Comparison of ENCODE assay signal across 20 cellular contexts in genomic region chr10:131974034-131974817, GRCh38. TPM values are rescaled to one million over a fixed set of nuclear protein-coding genes. Genes with fewer than 3 reads are reported as not detected.
DNase-seq lines count a peak whose midpoint lies in the region; ATAC-seq and TF ChIP-seq lines count a peak whose summit lies in the region.
"Had no signal": no experiment of that assay in that cellular context is flagged by ENCODE, and none has a peak within 500 bp of the region (broad histone marks: within the 10 kb centered on the region; RNA-seq: fewer than 3 reads in every experiment).

No MANE protein-coding gene starts in this region.

- H4K20me1 ChIP-seq in BLaER1, result peaks cover 100% of the 10 kb centered on the region

- no peak for TF ChIP-seq EP300 in stomach (IDR thresholded peaks at IDR 0.05)

- POLR2A ChIA-PET in CD4-positive, alpha-beta memory T cell (lab: Charles Lee; ENCODE audit: partially characterized antibody), result interaction anchor here (0.6 to 2.5 kb wide), 4 partner anchors 8 to 1399 kb away, joined by 3 to 21 read pairs (median 4); partner anchors contain the start of genes BNIP3 and PPP2R2D
- POLR2A ChIA-PET in naive thymus-derived CD4-positive, alpha-beta T cell (lab: Charles Lee), result interaction anchor here (0.6 to 2.9 kb wide), 9 partner anchors 8 to 74 kb away, joined by 3 to 34 read pairs (median 4); partner anchors contain the start of genes BNIP3 and PPP2R2D

- H3K36me3 ChIP-seq in BLaER1 (peaks cover 60% of the 10 kb centered on the region), aorta (ENCODE audit: control insufficient read depth in 1 of 2, insufficient read depth in 2 of 2, low read length in 1 of 2) (peaks cover 0 to 1% of the 10 kb centered on the region in 2 donors), stomach (peaks cover 24 to 42% (median 39%) of the 10 kb centered on the region in 4 donors), endodermal cell (ENCODE audit: control insufficient read depth, insufficient read depth, low read length) (peaks cover 87% of the 10 kb centered on the region)
- peaks cover 4% of the 10 kb centered on the region for H3K36me3 ChIP-seq in CD4-positive, alpha-beta memory T cell (ENCODE audit: insufficient read depth, low read length)
- H3K36me3 ChIP-seq in naive thymus-derived CD4-positive, alpha-beta T cell (ENCODE audit: control insufficient read depth in 2 of 3, insufficient read depth in 3 of 3, low read length in 3 of 3), result peaks cover 0 to 25% (median 4%) of the 10 kb centered on the region in 3 experiments

- intact Hi-C loops in CD4-positive, alpha-beta memory T cell (cut with micrococcal nuclease), result no loop called here
- intact Hi-C loops in naive thymus-derived CD4-positive, alpha-beta T cell (cut with micrococcal nuclease), result no loop called here
- intact Hi-C loops in aorta (cut with DNase I) (no loop called here), stomach (cut with DNase I; ENCODE audit: low total_unique reads) (no loop called here)

- H3K27ac ChIP-seq in BLaER1, result peak overlapping the region; percentile 83
- H3K27ac ChIP-seq in CD4-positive, alpha-beta memory T cell (ENCODE audit: low read depth, low read length), result peak overlapping the region; percentile 49
- H3K27ac ChIP-seq in naive thymus-derived CD4-positive, alpha-beta T cell (ENCODE audit: low read depth, low read length), result peak overlapping the region; percentile 67
- no peak overlapping the region for H3K27ac ChIP-seq in aorta (ENCODE audit: low read depth in 1 of 2, low read length in 2 of 2)
- H3K27ac ChIP-seq in stomach, result no peak overlapping the region
- H3K27ac ChIP-seq in endodermal cell (ENCODE audit: low read depth, low read length), result no peak overlapping the region
- H3K27ac ChIP-seq: upper lobe of right lung had no signal

- H3K27ac Mint-ChIP-seq in CD4-positive, alpha-beta memory T cell, result peak overlapping the region; percentile 80 to 95 (median 89)
- peak overlapping the region; percentile 80 for H3K27ac Mint-ChIP-seq in activated naive CD8-positive, alpha-beta T cell treated with anti-CD3 and anti-CD28 coated beads for 36 hours
- peak overlapping the region; percentile 89 to 97 (median 96) for H3K27ac Mint-ChIP-seq in naive thymus-derived CD4-positive, alpha-beta T cell
- no peak overlapping the region for H3K27ac Mint-ChIP-seq in endodermal cell
- H3K27ac Mint-ChIP-seq: stimulated activated memory B cell treated with anti-CD40 and anti-IgM and Interleukin-4, amounts not matched to agents 10 μg/mL and 1 μg/mL and 100 μg/mL, for 72 hours had no signal

- H3K36me3 Mint-ChIP-seq in CD4-positive, alpha-beta memory T cell, result peaks cover 23 to 27% of the 10 kb centered on the region in 2 donors
- peaks cover 52% of the 10 kb centered on the region for H3K36me3 Mint-ChIP-seq in activated naive CD8-positive, alpha-beta T cell treated with anti-CD3 and anti-CD28 coated beads for 36 hours
- peaks cover 0 to 52% (median 17%) of the 10 kb centered on the region in 5 donors for H3K36me3 Mint-ChIP-seq in naive thymus-derived CD4-positive, alpha-beta T cell
- H3K36me3 Mint-ChIP-seq in endodermal cell (ENCODE audit: low read depth), result peaks cover 81% of the 10 kb centered on the region

- peak overlapping the region in 7 of 8 donors; percentile 13 to 93 (median 85) for H3K4me3 Mint-ChIP-seq in CD4-positive, alpha-beta memory T cell
- H3K4me3 Mint-ChIP-seq in activated naive CD8-positive, alpha-beta T cell treated with anti-CD3 and anti-CD28 coated beads for 36 hours, result peak overlapping the region; percentile 59
- peak overlapping the region; percentile 77 to 95 (median 88) for H3K4me3 Mint-ChIP-seq in naive thymus-derived CD4-positive, alpha-beta T cell
- no peak overlapping the region for H3K4me3 Mint-ChIP-seq in endodermal cell

- H3K4me1 ChIP-seq in BLaER1, result peaks cover 94% of the 10 kb centered on the region
- H3K4me1 ChIP-seq in CD4-positive, alpha-beta memory T cell (ENCODE audit: insufficient read depth, low read length), result peaks cover 63% of the 10 kb centered on the region
- H3K4me1 ChIP-seq in naive thymus-derived CD4-positive, alpha-beta T cell (ENCODE audit: control insufficient read depth in 2 of 2, insufficient read depth in 2 of 2, low read length in 2 of 2), result peaks cover 21 to 61% of the 10 kb centered on the region in 2 donors
- H3K4me1 ChIP-seq in aorta (ENCODE audit: control insufficient read depth in 1 of 2, insufficient read depth in 2 of 2, low read length in 2 of 2), result no peaks in the 10 kb centered on the region
- peaks cover 0 to 35% (median 19%) of the 10 kb centered on the region in 4 donors for H3K4me1 ChIP-seq in stomach
- H3K4me1 ChIP-seq in endodermal cell (ENCODE audit: control insufficient read depth, insufficient read depth, low read length), result no peaks in the 10 kb centered on the region

- no peak for ATAC-seq in naive thymus-derived CD4-positive, alpha-beta T cell
- no peak for ATAC-seq in GM19397 (IDR thresholded peaks at IDR 0.05; ENCODE audit: unreplicated experiment)
- no peak for ATAC-seq in aorta (ENCODE audit: low FRiP score)
- ATAC-seq: upper lobe of right lung had no signal

- TF ChIP-seq POLR2A in stomach (IDR thresholded peaks at IDR 0.05), result no peak

- 88 to 96% methylated on average over 14 of the region's 14 CpGs for WGBS in aorta, 2 donors
- WGBS in stomach, 5 donors, result 86 to 92% (median 88%) methylated on average over 14 of the region's 14 CpGs
- 90 to 95% methylated on average over 13 to 14 of the region's 14 CpGs for WGBS in endodermal cell (ENCODE audit: insufficient coverage in 1 of 2, insufficient read length in 1 of 2), 2 experiments

- peaks cover 57 to 89% (median 72%) of the 10 kb centered on the region in 4 donors for H3K4me1 Mint-ChIP-seq in CD4-positive, alpha-beta memory T cell
- peaks cover 76% of the 10 kb centered on the region for H3K4me1 Mint-ChIP-seq in activated naive CD8-positive, alpha-beta T cell treated with anti-CD3 and anti-CD28 coated beads for 36 hours
- H3K4me1 Mint-ChIP-seq in naive thymus-derived CD4-positive, alpha-beta T cell, result peaks cover 52 to 94% (median 92%) of the 10 kb centered on the region in 7 donors
- H3K4me1 Mint-ChIP-seq in endodermal cell, result peaks cover 28% of the 10 kb centered on the region

- H3K9ac ChIP-seq in BLaER1, result peak overlapping the region; percentile 63; the same call in 1 of the 2 replicates
- H3K9ac ChIP-seq in endodermal cell (ENCODE audit: extremely low read depth, low read length, poor library complexity, severe bottlenecking), result no peak overlapping the region

- no peaks in the 10 kb centered on the region for H3K9me3 Mint-ChIP-seq in CD4-positive, alpha-beta memory T cell
- no peaks in the 10 kb centered on the region for H3K9me3 Mint-ChIP-seq in activated naive CD8-positive, alpha-beta T cell treated with anti-CD3 and anti-CD28 coated beads for 36 hours
- peaks cover 0 to 2% (median 0%) of the 10 kb centered on the region in 11 donors for H3K9me3 Mint-ChIP-seq in naive thymus-derived CD4-positive, alpha-beta T cell
- peaks cover 3% of the 10 kb centered on the region for H3K9me3 Mint-ChIP-seq in endodermal cell
- H3K9me3 Mint-ChIP-seq: stimulated activated memory B cell treated with anti-CD40 and anti-IgM and Interleukin-4, amounts not matched to agents 10 μg/mL and 1 μg/mL and 100 μg/mL, for 72 hours had no signal

- TF ChIP-seq CTCF in stomach (IDR thresholded peaks at IDR 0.05) (no peak), endodermal cell (conservative IDR thresholded peaks at IDR 0.05) (no peak)

- H3K9me3 ChIP-seq in BLaER1 (no peaks in the 10 kb centered on the region), aorta (ENCODE audit: control insufficient read depth, low read length) (no peaks in the 10 kb centered on the region), stomach (no peaks in the 10 kb centered on the region), endodermal cell (ENCODE audit: control insufficient read depth, low read length) (no peaks in the 10 kb centered on the region)
- H3K9me3 ChIP-seq in CD4-positive, alpha-beta memory T cell (ENCODE audit: control insufficient read depth in 1 of 2, low read length in 2 of 2), result no peaks in the 10 kb centered on the region
- H3K9me3 ChIP-seq in naive thymus-derived CD4-positive, alpha-beta T cell (ENCODE audit: control insufficient read depth in 2 of 3, low read length in 3 of 3), result no peaks in the 10 kb centered on the region
- H3K9me3 ChIP-seq: BE2C, upper lobe of right lung had no signal

- H3K4me2 ChIP-seq in BLaER1, result peak overlapping the region; percentile 93

- H3K27me3 Mint-ChIP-seq in CD4-positive, alpha-beta memory T cell, result no peaks in the 10 kb centered on the region
- no peaks in the 10 kb centered on the region for H3K27me3 Mint-ChIP-seq in activated naive CD8-positive, alpha-beta T cell treated with anti-CD3 and anti-CD28 coated beads for 36 hours
- no peaks in the 10 kb centered on the region for H3K27me3 Mint-ChIP-seq in naive thymus-derived CD4-positive, alpha-beta T cell
- H3K27me3 Mint-ChIP-seq in endodermal cell (ENCODE audit: insufficient read depth), result no peaks in the 10 kb centered on the region

- no peak overlapping the region; the same call in 1 of the 2 replicates for H3K4me3 ChIP-seq in BLaER1
- H3K4me3 ChIP-seq in CD4-positive, alpha-beta memory T cell (ENCODE audit: low read length in 2 of 2), result no peak overlapping the region
- no peak overlapping the region for H3K4me3 ChIP-seq in naive thymus-derived CD4-positive, alpha-beta T cell (ENCODE audit: low read length)
- no peak overlapping the region for H3K4me3 ChIP-seq in aorta (ENCODE audit: low read length in 2 of 2)
- no peak overlapping the region for H3K4me3 ChIP-seq in stomach
- H3K4me3 ChIP-seq in endodermal cell (ENCODE audit: low read length), result no peak overlapping the region
- H3K4me3 ChIP-seq: upper lobe of right lung had no signal

- H3K27me3 ChIP-seq in BLaER1 (no peaks in the 10 kb centered on the region), aorta (ENCODE audit: control insufficient read depth in 1 of 2, insufficient read depth in 2 of 2, low read length in 1 of 2) (no peaks in the 10 kb centered on the region), stomach (no peaks in the 10 kb centered on the region), endodermal cell (ENCODE audit: control insufficient read depth, insufficient read depth, low read length, poor library complexity, severe bottlenecking) (no peaks in the 10 kb centered on the region)
- no peaks in the 10 kb centered on the region for H3K27me3 ChIP-seq in CD4-positive, alpha-beta memory T cell (ENCODE audit: insufficient read depth, low read length)
- no peaks in the 10 kb centered on the region for H3K27me3 ChIP-seq in naive thymus-derived CD4-positive, alpha-beta T cell (ENCODE audit: control insufficient read depth in 2 of 2, insufficient read depth in 2 of 2, low read length in 2 of 2)
- H3K27me3 ChIP-seq: BE2C, upper lobe of right lung had no signal

- CTCF ChIA-PET in CD4-positive, alpha-beta memory T cell (lab: Charles Lee; ENCODE audit: partially characterized antibody), result interaction anchor here (1.0 to 2.0 kb wide), 4 partner anchors 49 to 88 kb away, joined by 3 to 10 read pairs (median 4); partner anchors contain the start of gene PPP2R2D
- CTCF ChIA-PET in naive thymus-derived CD4-positive, alpha-beta T cell (lab: Charles Lee), result interaction anchor here (0.5 to 3.7 kb wide), 4 partner anchors 31 to 110 kb away, joined by 3 to 23 read pairs (median 5); no protein-coding TSS in a partner anchor

- no peak for DNase-seq in CD4-positive, alpha-beta memory T cell
- no peak for DNase-seq in activated naive CD8-positive, alpha-beta T cell treated with anti-CD3 and anti-CD28 coated beads for 36 hours
- DNase-seq in naive thymus-derived CD4-positive, alpha-beta T cell, result no peak
- DNase-seq in aorta (no peak), stomach (no peak), endodermal cell (no peak)
- DNase-seq: activated CD4-positive, alpha-beta T cell treated with anti-CD3 and anti-CD28 coated beads for 1 hour; BE2C; DMS53; effector CD4-positive, alpha-beta T cell; GOT3; hippocampal formation; midbrain; NCI-H146; NCI-H226; NK-92 treated with Interleukin-12 subunit alpha and Interleukin-12 subunit beta, amount 100 ng/mL, for 24 hours; upper lobe of right lung had no signal

RNA-seq across cellular contexts. Expression of gene BNIP3, which starts 7.5 kb away (rescaled TPM):
- total RNA-seq in CD4-positive, alpha-beta memory T cell, result 10 to 100 TPM; 29.8 to 31.7 TPM
- polyA plus RNA-seq in CD4-positive, alpha-beta memory T cell, result 10 to 100 TPM; 33.6 to 37.0 TPM
- total RNA-seq in activated naive CD8-positive, alpha-beta T cell treated with anti-CD3 and anti-CD28 coated beads for 36 hours, result 100 to 1,000 TPM; 115 to 121 TPM
- total RNA-seq in naive thymus-derived CD4-positive, alpha-beta T cell, result 10 to 100 TPM; 17.7 to 81.7 (median 39.3) TPM
- polyA plus RNA-seq in naive thymus-derived CD4-positive, alpha-beta T cell, result 10 to 100 TPM; 40.5 to 41.5 TPM
- total RNA-seq in aorta (10 to 100 TPM; 29.4 to 32.7 TPM), stomach (10 to 100 TPM in 4 of 5 donors, 1 to 10 TPM in 1; 9.8 to 81.7 (median 21.5) TPM), endodermal cell (100 to 1,000 TPM in 1 of 2 donors, 10 to 100 TPM in 1; 93.5 to 108 TPM)
- polyA plus RNA-seq in aorta (10 to 100 TPM; 17.3 to 20.4 TPM), stomach (10 to 100 TPM; 19.5 to 31.5 (median 22.5) TPM)
- polyA plus RNA-seq in endodermal cell (2013, experiment 1 of 2), result 149 TPM
- 135 TPM for polyA plus RNA-seq in endodermal cell (2013, experiment 2 of 2)

Comparison
In these comparisons a context has a peak if more than half of its experiments do, and no peak if none do; other contexts are left out.
1. H3K27ac ChIP-seq: peak in BLaER1 (single experiment), CD4-positive, alpha-beta memory T cell (single experiment) and naive thymus-derived CD4-positive, alpha-beta T cell (single experiment); none in aorta (0 of 2), stomach (0 of 5) and endodermal cell (single experiment).